Comparison of ENCODE assay signal across 26 cellular contexts in the genomic region with DNA sequence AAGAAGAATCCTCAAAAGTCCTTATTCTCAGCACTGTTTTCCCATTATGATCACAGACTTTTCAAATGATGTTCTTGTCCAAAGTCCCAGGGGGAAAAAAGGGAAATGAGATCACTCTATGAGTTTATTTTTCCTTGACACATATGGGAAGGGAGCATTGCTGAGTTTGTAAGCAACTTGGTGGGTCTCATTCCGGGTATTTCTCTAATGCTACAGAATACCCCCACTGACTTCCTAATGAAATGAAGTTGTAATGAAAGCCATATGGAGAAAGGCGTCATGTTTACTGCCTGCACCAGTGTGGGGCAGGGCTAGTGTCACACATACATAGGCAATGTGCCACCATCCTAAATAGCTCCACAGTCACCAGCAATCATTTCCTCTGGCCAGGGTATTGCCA. TPM values are rescaled to one million over a fixed set of nuclear protein-coding genes. Genes with fewer than 3 reads are reported as not detected.
A peak's percentile ranks its signal among the peaks of the same experiment; 100 is the strongest.
DNase-seq lines count a peak whose midpoint lies in the region; ATAC-seq and TF ChIP-seq lines count a peak whose summit lies in the region.
"Had no signal": no experiment of that assay in that cellular context is flagged by ENCODE, and none has a peak within 500 bp of the region (broad histone marks: within the 10 kb centered on the region; RNA-seq: fewer than 3 reads in every experiment).

No MANE protein-coding gene starts in this region.

- TF ChIP-seq POLR2A in suprapubic skin (IDR thresholded peaks at IDR 0.05), result no peak

- H3K4me2 ChIP-seq in GM23248 (ENCODE audit: unreplicated experiment), result peak overlapping the region; percentile 61
- H3K4me2 ChIP-seq: BLaER1 treated with 17β-estradiol and CSF1 and Interleukin-3, amounts not matched to agents 10 nM and 100 nM had no signal

- no peak overlapping the region for H3K27ac Mint-ChIP-seq in Calu3 (ENCODE audit: unreplicated experiment)
- H3K27ac Mint-ChIP-seq: progenitor cell of endocrine pancreas, T-helper 17 cell had no signal

- TF ChIP-seq CTCF in fibroblast of pulmonary artery (IDR thresholded peaks at IDR 0.05; ENCODE audit: low read length, missing control alignments), result no peak
- no peak for TF ChIP-seq CTCF in suprapubic skin (IDR thresholded peaks at IDR 0.05)
- no peak for TF ChIP-seq CTCF in Calu3 (IDR thresholded peaks at IDR 0.05; ENCODE audit: unreplicated experiment)

- TF ChIP-seq EP300 in suprapubic skin (IDR thresholded peaks at IDR 0.05), result no peak

- H3K9me2 ChIP-seq in GM23248 (ENCODE audit: insufficient read depth), result no peaks in the 10 kb centered on the region

- peak overlapping the region; percentile 53 for H3K9ac ChIP-seq in GM23248
- H3K9ac ChIP-seq: BLaER1 treated with 17β-estradiol and CSF1 and Interleukin-3, amounts not matched to agents 10 nM and 100 nM had no signal

- intact Hi-C loops in Calu3 (cut with micrococcal nuclease; ENCODE audit: unreplicated experiment), result no loop called here

- no peak overlapping the region for H3K4me3 Mint-ChIP-seq in Calu3 (ENCODE audit: low read depth, unreplicated experiment)
- H3K4me3 Mint-ChIP-seq: stimulated activated naive CD8-positive, alpha-beta T cell treated with anti-CD3 and anti-CD28 coated beads, Interleukin-15, amount 100 ng/mL, for 72 hours; T-helper 17 cell had no signal

- 0 out of 3 replicates have a peak, but pooled peaks have one; percentile 24 for ATAC-seq in SK-N-SH treated with all-trans-retinoic acid at 6 μM for 48 hours
- ATAC-seq: left colon; stimulated activated naive CD8-positive, alpha-beta T cell treated with anti-CD3 and anti-CD28 coated beads, Interleukin-15, amount 100 ng/mL, for 72 hours; T-helper 17 cell; upper lobe of right lung had no signal

- H3K36me3 ChIP-seq in GM23248 (ENCODE audit: low read depth) (no peaks in the 10 kb centered on the region), suprapubic skin (no peaks in the 10 kb centered on the region)
- H3K36me3 ChIP-seq: BLaER1 treated with 17β-estradiol and CSF1 and Interleukin-3, amounts not matched to agents 10 nM and 100 nM; esophagus muscularis mucosa; heart left ventricle; upper lobe of right lung; WERI-Rb-1 had no signal

- peaks cover 27% of the 10 kb centered on the region for H3F3A ChIP-seq in GM23248 (ENCODE audit: insufficient read depth)

- H4K20me1 ChIP-seq in GM23248 (ENCODE audit: insufficient read depth), result no peaks in the 10 kb centered on the region
- H4K20me1 ChIP-seq: BLaER1 treated with 17β-estradiol and CSF1 and Interleukin-3, amounts not matched to agents 10 nM and 100 nM had no signal

- H2AFZ ChIP-seq in GM23248, result peak overlapping the region; percentile 66

- no peaks in the 10 kb centered on the region for H3K9me3 ChIP-seq in GM23248 (ENCODE audit: low read depth)
- no peaks in the 10 kb centered on the region for H3K9me3 ChIP-seq in suprapubic skin
- H3K9me3 ChIP-seq: esophagus muscularis mucosa, upper lobe of right lung had no signal

- 3 to 5% methylated on average over 2 of the region's 2 CpGs for WGBS in GM23248 (ENCODE audit: low coverage in 1 of 2, low lambda C conversion rate in 2 of 2, missing lambda C conversion rate in 2 of 2), 2 experiments
- 68% methylated on average over 2 of the region's 2 CpGs for WGBS in suprapubic skin

- CTCF ChIA-PET in Calu3 (lab: Charles Lee), result no interaction called here

- no TSS peak for BruUV-seq in Calu3 (replicated peaks; lab: Mats Ljungman, UMichigan)

- H3K9me3 Mint-ChIP-seq in Calu3 (ENCODE audit: low read depth, unreplicated experiment), result no peaks in the 10 kb centered on the region

- H3K79me2 ChIP-seq in GM23248 (ENCODE audit: insufficient read depth), result no peaks in the 10 kb centered on the region

- no peaks in the 10 kb centered on the region for H3K36me3 Mint-ChIP-seq in Calu3 (ENCODE audit: insufficient read depth, unreplicated experiment)

- peaks cover 25% of the 10 kb centered on the region for H3K4me1 ChIP-seq in GM23248 (ENCODE audit: insufficient read depth)
- H3K4me1 ChIP-seq in suprapubic skin, result no peaks in the 10 kb centered on the region
- H3K4me1 ChIP-seq: BLaER1 treated with 17β-estradiol and CSF1 and Interleukin-3, amounts not matched to agents 10 nM and 100 nM; esophagus muscularis mucosa; upper lobe of right lung had no signal

- H3K27me3 Mint-ChIP-seq in Calu3 (ENCODE audit: unreplicated experiment), result no peaks in the 10 kb centered on the region
- H3K27me3 Mint-ChIP-seq: stimulated activated naive CD8-positive, alpha-beta T cell treated with anti-CD3 and anti-CD28 coated beads, Interleukin-15, amount 100 ng/mL, for 72 hours; T-helper 17 cell had no signal

- in situ Hi-C loops in GM23248 (cut with MboI), result no loop called here

- H3K4me1 Mint-ChIP-seq in Calu3 (ENCODE audit: low read depth, unreplicated experiment), result no peaks in the 10 kb centered on the region
- H3K4me1 Mint-ChIP-seq: stimulated activated naive CD8-positive, alpha-beta T cell treated with anti-CD3 and anti-CD28 coated beads, Interleukin-15, amount 100 ng/mL, for 72 hours; T-helper 17 cell had no signal

- peak; percentile 84 for DNase-seq in GM23248
- DNase-seq in fibroblast of pulmonary artery (ENCODE audit: low read depth), result peak; percentile 7
- DNase-seq in suprapubic skin (ENCODE audit: low spot score in 2 of 2), result no peak
- DNase-seq in Calu3, result no peak
- no peak for DNase-seq in GM19238 (ENCODE audit: insufficient read length, low spot score)
- no peak for DNase-seq in NCI-H226
- DNase-seq: activated CD4-positive, alpha-beta T cell treated with anti-CD3 and anti-CD28 coated beads, Interleukin-2, amount 50 U/mL, for 48 hours; amygdala; central memory CD4-positive, alpha-beta T cell; heart left ventricle; left colon; midbrain; MM.1S; NCI-H146; NCI-H2171; NCI-H774; SHP77; stimulated activated CD4-positive, alpha-beta T cell treated with anti-CD3 and anti-CD28 coated beads, Interleukin-2, amount 100 ng/mL, for 48 hours; stimulated activated naive CD8-positive, alpha-beta T cell treated with anti-CD3 and anti-CD28 coated beads, Interleukin-15, amount 100 ng/mL, for 72 hours; T-helper 17 cell; upper lobe of right lung; WERI-Rb-1 had no signal

- H3K27me3 ChIP-seq in GM23248 (replicated peaks; ENCODE audit: insufficient read depth) (no peaks in the 10 kb centered on the region), suprapubic skin (no peaks in the 10 kb centered on the region)
- H3K27me3 ChIP-seq: BLaER1 treated with 17β-estradiol and CSF1 and Interleukin-3, amounts not matched to agents 10 nM and 100 nM; esophagus muscularis mucosa; heart left ventricle; upper lobe of right lung had no signal

- H3K27ac ChIP-seq in GM23248, result peak overlapping the region; percentile 77
- peak overlapping the region; percentile 54 for H3K27ac ChIP-seq in suprapubic skin
- H3K27ac ChIP-seq: BLaER1 treated with 17β-estradiol and CSF1 and Interleukin-3, amounts not matched to agents 10 nM and 100 nM; esophagus muscularis mucosa; upper lobe of right lung; WERI-Rb-1 had no signal

- peak overlapping the region; percentile 56 for H3K4me3 ChIP-seq in GM23248
- H3K4me3 ChIP-seq in fibroblast of pulmonary artery (replicated peaks; ENCODE audit: low read depth, low read length), result no peak overlapping the region
- H3K4me3 ChIP-seq in suprapubic skin, result peak overlapping the region; percentile 17
- H3K4me3 ChIP-seq: BLaER1 treated with 17β-estradiol and CSF1 and Interleukin-3, amounts not matched to agents 10 nM and 100 nM; esophagus muscularis mucosa; upper lobe of right lung had no signal

TF ChIP-seq in SK-N-SH treated with all-trans-retinoic acid at 6 μM for 48 hours, 23 proteins besides CTCF, POLR2A, EP300 and RAD21 (continues in another document):
- TF ChIP-seq PPARA (CRISPR knock-in tag; IDR thresholded peaks at IDR 0.05; ENCODE audit: borderline replicate concordance) (no peak), ZFP30 (CRISPR knock-in tag; IDR thresholded peaks at IDR 0.05) (no peak), TCF4 (CRISPR knock-in tag; IDR thresholded peaks at IDR 0.05; ENCODE audit: borderline replicate concordance) (no peak), ISL1 (CRISPR knock-in tag; IDR thresholded peaks at IDR 0.05) (no peak), BACH2 (CRISPR knock-in tag; IDR thresholded peaks at IDR 0.05; ENCODE audit: borderline replicate concordance) (no peak)
- TF ChIP-seq, protein P1, sequence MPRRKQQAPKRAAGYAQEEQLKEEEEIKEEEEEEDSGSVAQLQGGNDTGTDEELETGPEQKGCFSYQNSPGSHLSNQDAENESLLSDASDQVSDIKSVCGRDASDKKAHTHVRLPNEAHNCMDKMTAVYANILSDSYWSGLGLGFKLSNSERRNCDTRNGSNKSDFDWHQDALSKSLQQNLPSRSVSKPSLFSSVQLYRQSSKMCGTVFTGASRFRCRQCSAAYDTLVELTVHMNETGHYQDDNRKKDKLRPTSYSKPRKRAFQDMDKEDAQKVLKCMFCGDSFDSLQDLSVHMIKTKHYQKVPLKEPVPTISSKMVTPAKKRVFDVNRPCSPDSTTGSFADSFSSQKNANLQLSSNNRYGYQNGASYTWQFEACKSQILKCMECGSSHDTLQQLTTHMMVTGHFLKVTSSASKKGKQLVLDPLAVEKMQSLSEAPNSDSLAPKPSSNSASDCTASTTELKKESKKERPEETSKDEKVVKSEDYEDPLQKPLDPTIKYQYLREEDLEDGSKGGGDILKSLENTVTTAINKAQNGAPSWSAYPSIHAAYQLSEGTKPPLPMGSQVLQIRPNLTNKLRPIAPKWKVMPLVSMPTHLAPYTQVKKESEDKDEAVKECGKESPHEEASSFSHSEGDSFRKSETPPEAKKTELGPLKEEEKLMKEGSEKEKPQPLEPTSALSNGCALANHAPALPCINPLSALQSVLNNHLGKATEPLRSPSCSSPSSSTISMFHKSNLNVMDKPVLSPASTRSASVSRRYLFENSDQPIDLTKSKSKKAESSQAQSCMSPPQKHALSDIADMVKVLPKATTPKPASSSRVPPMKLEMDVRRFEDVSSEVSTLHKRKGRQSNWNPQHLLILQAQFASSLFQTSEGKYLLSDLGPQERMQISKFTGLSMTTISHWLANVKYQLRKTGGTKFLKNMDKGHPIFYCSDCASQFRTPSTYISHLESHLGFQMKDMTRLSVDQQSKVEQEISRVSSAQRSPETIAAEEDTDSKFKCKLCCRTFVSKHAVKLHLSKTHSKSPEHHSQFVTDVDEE (CRISPR knock-in tag; IDR thresholded peaks at IDR 0.05), result no peak
- TF ChIP-seq, protein P2, sequence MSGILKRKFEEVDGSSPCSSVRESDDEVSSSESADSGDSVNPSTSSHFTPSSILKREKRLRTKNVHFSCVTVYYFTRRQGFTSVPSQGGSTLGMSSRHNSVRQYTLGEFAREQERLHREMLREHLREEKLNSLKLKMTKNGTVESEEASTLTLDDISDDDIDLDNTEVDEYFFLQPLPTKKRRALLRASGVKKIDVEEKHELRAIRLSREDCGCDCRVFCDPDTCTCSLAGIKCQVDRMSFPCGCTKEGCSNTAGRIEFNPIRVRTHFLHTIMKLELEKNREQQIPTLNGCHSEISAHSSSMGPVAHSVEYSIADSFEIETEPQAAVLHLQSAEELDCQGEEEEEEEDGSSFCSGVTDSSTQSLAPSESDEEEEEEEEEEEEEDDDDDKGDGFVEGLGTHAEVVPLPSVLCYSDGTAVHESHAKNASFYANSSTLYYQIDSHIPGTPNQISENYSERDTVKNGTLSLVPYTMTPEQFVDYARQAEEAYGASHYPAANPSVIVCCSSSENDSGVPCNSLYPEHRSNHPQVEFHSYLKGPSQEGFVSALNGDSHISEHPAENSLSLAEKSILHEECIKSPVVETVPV (CRISPR knock-in tag; IDR thresholded peaks at IDR 0.05), result no peak

RNA-seq across cellular contexts. Expression of a gene that starts 41.1 kb away (rescaled TPM):
- 2.8 and 3.7 TPM in 2 replicates for total RNA-seq in GM23248 (2014; rRNA removed; shearing (Covaris generic))
- polyA plus RNA-seq in GM23248 (2016; fragmentation: Nextera tagmentation; extraction: Ambion mirVana), result 9.1 and 10.5 TPM in 2 replicates
- total RNA-seq in suprapubic skin (10 to 100 TPM; 12.8 to 23.6 (median 16.8) TPM), Calu3 (2022) (6.6 and 7.3 TPM in 2 replicates)

Comparison
In these comparisons a context has a peak if more than half of its experiments do, and no peak if none do; other contexts are left out.
1. DNase-seq: peak in GM23248 (single experiment) and fibroblast of pulmonary artery (single experiment); none in suprapubic skin (0 of 2), Calu3 (single experiment), GM19238 (single experiment) and NCI-H226 (single experiment).